ENCODE assay signal across 9 cellular contexts in genomic region chr12:77060136-77060882, GRCh38. TPM values are rescaled to one million over a fixed set of nuclear protein-coding genes. Genes with fewer than 3 reads are reported as not detected.
A peak's percentile ranks its signal among the peaks of the same experiment; 100 is the strongest.
DNase-seq lines count a peak whose midpoint lies in the region; ATAC-seq and TF ChIP-seq lines count a peak whose summit lies in the region.
"Had no signal": no experiment of that assay in that cellular context is flagged by ENCODE, and none has a peak within 500 bp of the region (broad histone marks: within the 10 kb centered on the region; RNA-seq: fewer than 3 reads in every experiment).

No MANE protein-coding gene starts in this region.

- H3K27ac ChIP-seq in osteoblast (ENCODE audit: low read depth, low read length) (no peak overlapping the region), psoas muscle (no peak overlapping the region)
- H3K27ac ChIP-seq: skin epidermis, uterus had no signal

- H3K36me3 ChIP-seq in osteoblast (ENCODE audit: insufficient read depth, low read length), result peaks cover 15% of the 10 kb centered on the region
- no peaks in the 10 kb centered on the region for H3K36me3 ChIP-seq in psoas muscle (ENCODE audit: insufficient read depth in 1 of 2, low read depth in 1 of 2)
- H3K36me3 ChIP-seq: uterus had no signal

- H3K4me2 ChIP-seq in osteoblast (ENCODE audit: insufficient read depth, low read length), result no peak overlapping the region

- no peaks in the 10 kb centered on the region for H3K27me3 ChIP-seq in osteoblast (ENCODE audit: insufficient read depth, low read length)
- peaks cover 0 to 29% (median 4%) of the 10 kb centered on the region in 3 donors for H3K27me3 ChIP-seq in psoas muscle (ENCODE audit: insufficient read depth in 3 of 3, low read length in 2 of 3)
- H3K27me3 ChIP-seq: uterus had no signal

- H3K4me1 ChIP-seq in osteoblast (ENCODE audit: insufficient read depth, low read length) (peaks cover 37% of the 10 kb centered on the region), psoas muscle (peaks cover 8% of the 10 kb centered on the region)

- H3K4me1 Mint-ChIP-seq in activated T-helper 2 cell treated with anti-CD3 and anti-CD28 coated beads, Interferon-gamma antibody, Interleukin-2, Interleukin-4, amounts not matched to agents 10 μg/mL and 5 μg/mL and 100 μg/mL, durations not matched to agents 14 hours and 24 hours and 36 hours (ENCODE audit: low read depth), result peaks cover 34% of the 10 kb centered on the region

- H3K27me3 Mint-ChIP-seq in activated T-helper 2 cell treated with anti-CD3 and anti-CD28 coated beads, Interferon-gamma antibody, Interleukin-2, Interleukin-4, amounts not matched to agents 10 μg/mL and 5 μg/mL and 100 μg/mL, durations not matched to agents 14 hours and 24 hours and 36 hours (ENCODE audit: low read depth), result no peaks in the 10 kb centered on the region

- DNase-seq in Kasumi-1 (lab: John Stamatoyannopoulos, UW) (peak; percentile 88 to 94), osteoblast (ENCODE audit: insufficient read length, low spot score, missing footprints) (no peak), NCI-H146 (lab: John Stamatoyannopoulos, UW) (no peak), psoas muscle (no peak)
- no peak for DNase-seq in activated T-helper 2 cell treated with anti-CD3 and anti-CD28 coated beads, Interferon-gamma antibody, Interleukin-2, Interleukin-4, amounts not matched to agents 10 μg/mL and 5 μg/mL and 100 μg/mL, durations not matched to agents 14 hours and 24 hours and 36 hours (ENCODE audit: low spot score)
- DNase-seq: uterus had no signal

- H3K9me3 Mint-ChIP-seq in activated T-helper 2 cell treated with anti-CD3 and anti-CD28 coated beads, Interferon-gamma antibody, Interleukin-2, Interleukin-4, amounts not matched to agents 10 μg/mL and 5 μg/mL and 100 μg/mL, durations not matched to agents 14 hours and 24 hours and 36 hours, result no peaks in the 10 kb centered on the region

- peaks cover 59% of the 10 kb centered on the region for H3K36me3 Mint-ChIP-seq in activated T-helper 2 cell treated with anti-CD3 and anti-CD28 coated beads, Interferon-gamma antibody, Interleukin-2, Interleukin-4, amounts not matched to agents 10 μg/mL and 5 μg/mL and 100 μg/mL, durations not matched to agents 14 hours and 24 hours and 36 hours (ENCODE audit: low read depth)

- H3K9me3 ChIP-seq in osteoblast (ENCODE audit: low read depth, low read length) (no peaks in the 10 kb centered on the region), psoas muscle (no peaks in the 10 kb centered on the region)
- H3K9me3 ChIP-seq: uterus had no signal

- H3K4me3 ChIP-seq in osteoblast (ENCODE audit: insufficient read depth, low read length) (no peak overlapping the region), psoas muscle (no peak overlapping the region)
- H3K4me3 ChIP-seq: skin epidermis, uterus had no signal

- peaks cover 84% of the 10 kb centered on the region for H3K79me2 ChIP-seq in osteoblast (ENCODE audit: insufficient read depth, low read length)

- H4K20me1 ChIP-seq in osteoblast (ENCODE audit: insufficient read depth, low read length), result no peaks in the 10 kb centered on the region

- H2AFZ ChIP-seq in osteoblast (ENCODE audit: low read length), result peak overlapping the region; percentile 26

- 78 to 86% (median 86%) methylated on average over 3 of the region's 3 CpGs for WGBS in psoas muscle, 3 donors

- H3K27ac Mint-ChIP-seq in activated T-helper 2 cell treated with anti-CD3 and anti-CD28 coated beads, Interferon-gamma antibody, Interleukin-2, Interleukin-4, amounts not matched to agents 10 μg/mL and 5 μg/mL and 100 μg/mL, durations not matched to agents 14 hours and 24 hours and 36 hours, result no peak overlapping the region

- peak; percentile 65 for ATAC-seq in GM19023 (IDR thresholded peaks at IDR 0.05; ENCODE audit: unreplicated experiment)
- ATAC-seq in HG02678 (IDR thresholded peaks at IDR 0.05; ENCODE audit: unreplicated experiment), result peak; percentile 73
- ATAC-seq in psoas muscle, result no peak

- intact Hi-C loops in activated T-helper 2 cell treated with anti-CD3 and anti-CD28 coated beads, Interferon-gamma antibody, Interleukin-2, Interleukin-4, amounts not matched to agents 10 μg/mL and 5 μg/mL and 100 μg/mL, durations not matched to agents 14 hours and 24 hours and 36 hours (cut with micrococcal nuclease), result no loop called here
- intact Hi-C loops in psoas muscle (cut with DNase I), result loop anchor here in 1 of 2 donors (5.0 kb wide), 1 partner anchor 528 kb away; no protein-coding TSS in a partner anchor

- TF ChIP-seq CTCF in osteoblast (IDR thresholded peaks at IDR 0.05; ENCODE audit: extremely low read depth, low read depth, low read length) (no peak), psoas muscle (IDR thresholded peaks at IDR 0.05) (no peak)

- no peak overlapping the region for H3K4me3 Mint-ChIP-seq in activated T-helper 2 cell treated with anti-CD3 and anti-CD28 coated beads, Interferon-gamma antibody, Interleukin-2, Interleukin-4, amounts not matched to agents 10 μg/mL and 5 μg/mL and 100 μg/mL, durations not matched to agents 14 hours and 24 hours and 36 hours (ENCODE audit: low read depth)

RNA-seq across cellular contexts. Expression of gene E2F7, which starts 5.1 kb away (rescaled TPM):
- total RNA-seq in osteoblast (13.4 and 16.5 TPM in 2 replicates), psoas muscle (under 1 TPM in 2 of 4 donors, not detected in 2; 0.14 to 0.76 TPM)
- total RNA-seq in activated T-helper 2 cell treated with anti-CD3 and anti-CD28 coated beads, Interferon-gamma antibody, Interleukin-2, Interleukin-4, amounts not matched to agents 10 μg/mL and 5 μg/mL and 100 μg/mL, durations not matched to agents 14 hours and 24 hours and 36 hours, result 14.3 and 17.7 TPM in 2 replicates
- polyA plus RNA-seq in psoas muscle, result under 1 TPM in 2 of 3 donors, not detected in 1; 0.03 to 0.04 TPM

Comparison
In these comparisons a context has a peak if more than half of its experiments do, and no peak if none do; other contexts are left out.
1. ATAC-seq: peak in GM19023 (single experiment) and HG02678 (single experiment); none in psoas muscle (0 of 4).
2. DNase-seq: peak in Kasumi-1 (2 of 2); none in osteoblast (single experiment), NCI-H146 (single experiment), activated T-helper 2 cell treated with anti-CD3 and anti-CD28 coated beads, Interferon-gamma antibody, Interleukin-2, Interleukin-4, amounts not matched to agents 10 μg/mL and 5 μg/mL and 100 μg/mL, durations not matched to agents 14 hours and 24 hours and 36 hours (single experiment) and psoas muscle (0 of 2).